Comparison of ENCODE assay signal across 23 cellular contexts in the genomic region with DNA sequence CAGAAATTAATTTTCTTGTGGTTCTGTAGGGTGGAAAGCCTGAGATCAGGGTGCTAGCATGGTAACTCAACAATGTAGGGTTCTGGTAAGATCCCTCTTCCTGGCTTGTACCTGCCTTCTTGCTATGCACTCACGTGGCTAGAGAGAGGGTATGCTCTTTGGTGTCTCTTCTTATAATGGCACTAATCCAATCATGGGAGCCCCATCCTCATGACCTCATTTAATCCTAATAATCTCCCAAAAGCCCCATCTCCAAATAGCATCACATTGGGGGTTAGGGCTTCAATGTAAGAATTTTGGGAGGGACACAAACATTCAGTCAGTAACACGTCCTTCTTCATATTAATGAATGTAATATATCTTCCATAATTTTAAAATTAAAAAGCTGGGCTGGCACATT.
"Had no signal": no experiment of that assay in that cellular context is flagged by ENCODE, and none has a peak within 500 bp of the region (broad histone marks: within the 10 kb centered on the region; RNA-seq: fewer than 3 reads in every experiment).

No MANE protein-coding gene starts in this region.

- H3K27ac ChIP-seq: adrenal gland, heart right ventricle, upper lobe of left lung, WERI-Rb-1 had no signal

- H3K4me3 ChIP-seq: adrenal gland, heart right ventricle, upper lobe of left lung had no signal

- H3K36me3 ChIP-seq: adrenal gland, upper lobe of left lung, WERI-Rb-1 had no signal

- ATAC-seq: heart right ventricle, left cardiac atrium, sciatic nerve, SK-N-SH treated with all-trans-retinoic acid at 6 μM for 48 hours, T-cell had no signal

- DNase-seq: activated CD4-positive, alpha-beta T cell treated with anti-CD3 and anti-CD28 coated beads for 1 hour; activated gamma-delta T cell treated with Interleukin-2 at 50 U/mL for 16 hours; activated T-cell treated with anti-CD3 and anti-CD28 coated beads, Interleukin-2, amount 50 U/mL, for 48 hours; adrenal gland; central memory CD4-positive, alpha-beta T cell; dermis blood vessel endothelial cell; effector CD8-positive, alpha-beta T cell; erythroblast; foreskin fibroblast; heart right ventricle; islet precursor cell; left cardiac atrium; occipital lobe; small intestine; stimulated activated CD4-positive, alpha-beta T cell treated with anti-CD3 and anti-CD28 coated beads, Interleukin-2, amount 100 ng/mL, for 24 hours; stimulated activated naive CD4-positive, alpha-beta T cell; T-cell; upper lobe of left lung; WERI-Rb-1 had no signal

- H3K9me3 Mint-ChIP-seq: neural crest cell had no signal

- H3K27me3 ChIP-seq: adrenal gland, heart right ventricle, upper lobe of left lung had no signal

- H3K27me3 Mint-ChIP-seq: T-cell had no signal

- H3K27ac Mint-ChIP-seq: T-cell; T-helper 2 cell treated with Interferon-gamma antibody and Interleukin-4, amounts not matched to agents 5 μg/mL and 100 μg/mL, for 36 hours had no signal

- H3K9me3 ChIP-seq: adrenal gland, upper lobe of left lung had no signal

- H3K4me3 Mint-ChIP-seq: neural crest cell; T-cell; T-helper 2 cell treated with Interferon-gamma antibody and Interleukin-4, amounts not matched to agents 5 μg/mL and 100 μg/mL, for 36 hours had no signal
